In the genomic region with DNA sequence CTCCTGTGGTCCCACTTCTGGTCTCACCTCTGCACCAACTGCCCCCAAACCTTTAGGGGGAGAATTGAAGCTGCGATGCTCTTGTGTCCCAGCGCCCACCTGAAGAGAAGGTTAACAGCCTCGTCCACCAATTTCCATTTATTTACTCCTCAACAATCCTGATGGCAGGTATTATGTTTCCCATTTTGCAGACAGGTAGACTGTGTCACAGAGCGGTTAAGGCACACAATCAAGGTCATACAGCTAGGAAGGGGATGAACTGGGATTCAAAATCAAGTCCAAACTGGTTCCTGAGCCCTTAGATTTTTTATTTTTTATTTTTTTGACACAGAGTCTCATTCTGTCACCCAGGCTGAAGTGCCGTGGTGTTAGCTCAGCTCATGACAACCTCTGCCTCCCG, we compare ENCODE assay signal across 37 cellular contexts. TPM values are rescaled to one million over a fixed set of nuclear protein-coding genes. Genes with fewer than 3 reads are reported as not detected.
"Had no signal": no experiment of that assay in that cellular context is flagged by ENCODE, and none has a peak within 500 bp of the region (broad histone marks: within the 10 kb centered on the region; RNA-seq: fewer than 3 reads in every experiment).

No MANE protein-coding gene starts in this region.

- H3K27me3 ChIP-seq: ascending aorta, body of pancreas, brain microvascular endothelial cell, breast epithelium had no signal

- H3K36me3 ChIP-seq: brain microvascular endothelial cell, breast epithelium had no signal

- H3K9me3 ChIP-seq: ascending aorta, body of pancreas, breast epithelium had no signal

- FAIRE-seq: TTC549 had no signal

- H3K4me1 ChIP-seq: breast epithelium had no signal

- DNase-seq: activated B cell treated with CpG ODN at 0.5 μM for 24 hours; activated CD4-positive, alpha-beta memory T cell treated with anti-CD3 and anti-CD28 coated beads for 36 hours; activated CD4-positive, alpha-beta T cell treated with anti-CD3 and anti-CD28 coated beads for 4 hours; activated CD4-positive, alpha-beta T cell treated with anti-CD3 and anti-CD28 coated beads, Interleukin-2, amount 10 ng/mL, durations not matched to agents 24 days and 14 days; activated CD4-positive, alpha-beta T cell treated with anti-CD3 and anti-CD28 coated beads, Interleukin-2, amount 50 U/mL, for 1 hour; activated CD4-positive, alpha-beta T cell treated with anti-CD3 and anti-CD28 coated beads, Interleukin-2, amount 50 U/mL, for 4 hours; activated CD4-positive, CD25-positive, alpha-beta regulatory T cell treated with anti-CD3 and anti-CD28 coated beads, Interleukin-2, amount 50 U/mL, for 72 hours; activated CD8-positive, alpha-beta memory T cell treated with anti-CD3 and anti-CD28 coated beads for 24 hours; activated CD8-positive, alpha-beta memory T cell treated with anti-CD3 and anti-CD28 coated beads, Interleukin-2, amount 10 ng/mL, durations not matched to agents 7 days and 5 days; activated CD8-positive, alpha-beta memory T cell treated with anti-CD3 and anti-CD28 coated beads, Interleukin-2, amount 50 U/mL, for 48 hours; activated CD8-positive, alpha-beta T cell treated with anti-CD3 and anti-CD28 coated beads, Interleukin-2, amount 10 ng/mL, durations not matched to agents 7 days and 5 days; activated effector memory CD4-positive, alpha-beta T cell treated with Interleukin-2 at 50 U/mL for 16 hours; activated gamma-delta T cell; activated naive CD4-positive, alpha-beta T cell treated with anti-CD3 and anti-CD28 coated beads, Interleukin-2, amount 10 ng/mL, durations not matched to agents 7 days and 5 days; activated naive CD4-positive, alpha-beta T cell treated with Interleukin-2 at 50 U/mL for 16 hours; activated naive CD8-positive, alpha-beta T cell treated with anti-CD3 and anti-CD28 coated beads, Interleukin-2, amount 10 ng/mL, durations not matched to agents 7 days and 5 days; activated naive CD8-positive, alpha-beta T cell treated with anti-CD3 and anti-CD28 coated beads, Interleukin-2, amount 50 U/mL, for 24 hours; activated T-cell treated with anti-CD3 and anti-CD28 coated beads, Interleukin-2, amount 50 U/mL, for 24 hours; activated T-cell treated with anti-CD3 and anti-CD28 coated beads, Interleukin-2, amount 50 U/mL, for 48 hours; amygdala; anterior cingulate cortex; body of pancreas; brain microvascular endothelial cell; central memory CD4-positive, alpha-beta T cell; T-helper 1 cell; T-helper 2 cell; T-helper 9 cell had no signal

- H3K4me3 Mint-ChIP-seq: activated B cell treated with CpG ODN at 0.5 μM for 24 hours; activated CD4-positive, alpha-beta memory T cell treated with anti-CD3 and anti-CD28 coated beads for 36 hours; activated CD4-positive, alpha-beta T cell treated with anti-CD3 and anti-CD28 coated beads, Interleukin-2, amount 10 ng/mL, durations not matched to agents 24 days and 14 days; activated CD8-positive, alpha-beta memory T cell treated with anti-CD3 and anti-CD28 coated beads, Interleukin-2, amount 10 ng/mL, durations not matched to agents 7 days and 5 days; activated CD8-positive, alpha-beta T cell treated with anti-CD3 and anti-CD28 coated beads, Interleukin-2, amount 10 ng/mL, durations not matched to agents 7 days and 5 days; activated naive CD4-positive, alpha-beta T cell treated with anti-CD3 and anti-CD28 coated beads, Interleukin-2, amount 10 ng/mL, durations not matched to agents 7 days and 5 days; activated naive CD4-positive, alpha-beta T cell treated with anti-CD3 and anti-CD28 coated beads, Interleukin-2, amount 50 U/mL, for 24 hours; activated naive CD8-positive, alpha-beta T cell; activated naive CD8-positive, alpha-beta T cell treated with anti-CD3 and anti-CD28 coated beads, Interleukin-2, amount 10 ng/mL, durations not matched to agents 7 days and 5 days; activated naive CD8-positive, alpha-beta T cell treated with anti-CD3 and anti-CD28 coated beads, Interleukin-2, amount 50 U/mL, for 24 hours; activated T-cell treated with anti-CD3 and anti-CD28 coated beads, Interleukin-2, amount 50 U/mL, for 24 hours; T-helper 1 cell treated with Interleukin-12 subunit alpha and Interleukin-12 subunit beta and Interleukin-4 antibody, amounts not matched to agents 30 μg/mL and 1 μg/mL, for 36 hours; T-helper 2 cell treated with Interferon-gamma antibody and Interleukin-4, amounts not matched to agents 5 μg/mL and 100 μg/mL, for 36 hours had no signal

- H3K27ac ChIP-seq: ascending aorta, body of pancreas, brain microvascular endothelial cell, breast epithelium, VCaP had no signal

- H3K27ac Mint-ChIP-seq: activated B cell treated with CpG ODN at 0.5 μM for 24 hours; activated CD4-positive, alpha-beta memory T cell treated with anti-CD3 and anti-CD28 coated beads for 36 hours; activated CD4-positive, alpha-beta T cell treated with anti-CD3 and anti-CD28 coated beads, Interleukin-2, amount 10 ng/mL, durations not matched to agents 24 days and 14 days; activated CD8-positive, alpha-beta memory T cell treated with anti-CD3 and anti-CD28 coated beads, Interleukin-2, amount 10 ng/mL, durations not matched to agents 7 days and 5 days; activated CD8-positive, alpha-beta T cell treated with anti-CD3 and anti-CD28 coated beads, Interleukin-2, amount 10 ng/mL, durations not matched to agents 7 days and 5 days; activated naive CD4-positive, alpha-beta T cell treated with anti-CD3 and anti-CD28 coated beads, Interleukin-2, amount 10 ng/mL, durations not matched to agents 7 days and 5 days; activated naive CD4-positive, alpha-beta T cell treated with anti-CD3 and anti-CD28 coated beads, Interleukin-2, amount 50 U/mL, for 24 hours; activated naive CD8-positive, alpha-beta T cell; activated naive CD8-positive, alpha-beta T cell treated with anti-CD3 and anti-CD28 coated beads, Interleukin-2, amount 10 ng/mL, durations not matched to agents 7 days and 5 days; activated naive CD8-positive, alpha-beta T cell treated with anti-CD3 and anti-CD28 coated beads, Interleukin-2, amount 50 U/mL, for 24 hours; activated T-cell treated with anti-CD3 and anti-CD28 coated beads, Interleukin-2, amount 50 U/mL, for 24 hours; activated T-helper 2 cell treated with anti-CD3 and anti-CD28 coated beads, Interferon-gamma antibody, Interleukin-2, Interleukin-4, amounts not matched to agents 10 μg/mL and 5 μg/mL and 100 μg/mL, durations not matched to agents 14 hours and 24 hours and 36 hours; T-helper 1 cell treated with Interleukin-12 subunit alpha and Interleukin-12 subunit beta and Interleukin-4 antibody, amounts not matched to agents 30 μg/mL and 1 μg/mL, for 36 hours; T-helper 2 cell treated with Interferon-gamma antibody and Interleukin-4, amounts not matched to agents 5 μg/mL and 100 μg/mL, for 36 hours had no signal

- H3K9me3 Mint-ChIP-seq: activated B cell treated with CpG ODN at 0.5 μM for 24 hours; activated naive CD8-positive, alpha-beta T cell treated with anti-CD3 and anti-CD28 coated beads, Interleukin-2, amount 10 ng/mL, durations not matched to agents 7 days and 5 days; activated T-helper 2 cell treated with anti-CD3 and anti-CD28 coated beads, Interferon-gamma antibody, Interleukin-2, Interleukin-4, amounts not matched to agents 10 μg/mL and 5 μg/mL and 100 μg/mL, durations not matched to agents 14 hours and 24 hours and 36 hours; T-helper 1 cell treated with Interleukin-12 subunit alpha and Interleukin-12 subunit beta and Interleukin-4 antibody, amounts not matched to agents 30 μg/mL and 1 μg/mL, for 36 hours had no signal

- ATAC-seq: activated CD8-positive, alpha-beta memory T cell treated with anti-CD3 and anti-CD28 coated beads, Interleukin-2, amount 10 ng/mL, durations not matched to agents 7 days and 5 days; activated CD8-positive, alpha-beta T cell treated with anti-CD3 and anti-CD28 coated beads, Interleukin-2, amount 10 ng/mL, durations not matched to agents 7 days and 5 days; body of pancreas had no signal

- H3K27me3 Mint-ChIP-seq: activated B cell treated with CpG ODN at 0.5 μM for 24 hours; activated CD4-positive, alpha-beta memory T cell treated with anti-CD3 and anti-CD28 coated beads for 36 hours; activated CD4-positive, alpha-beta T cell treated with anti-CD3 and anti-CD28 coated beads, Interleukin-2, amount 10 ng/mL, durations not matched to agents 24 days and 14 days; activated CD8-positive, alpha-beta memory T cell treated with anti-CD3 and anti-CD28 coated beads, Interleukin-2, amount 10 ng/mL, durations not matched to agents 7 days and 5 days; activated naive CD4-positive, alpha-beta T cell treated with anti-CD3 and anti-CD28 coated beads, Interleukin-2, amount 10 ng/mL, durations not matched to agents 7 days and 5 days; activated naive CD4-positive, alpha-beta T cell treated with anti-CD3 and anti-CD28 coated beads, Interleukin-2, amount 50 U/mL, for 24 hours; activated naive CD8-positive, alpha-beta T cell; activated naive CD8-positive, alpha-beta T cell treated with anti-CD3 and anti-CD28 coated beads, Interleukin-2, amount 10 ng/mL, durations not matched to agents 7 days and 5 days; activated naive CD8-positive, alpha-beta T cell treated with anti-CD3 and anti-CD28 coated beads, Interleukin-2, amount 50 U/mL, for 24 hours; activated T-cell treated with anti-CD3 and anti-CD28 coated beads, Interleukin-2, amount 50 U/mL, for 24 hours had no signal

- H3K4me3 ChIP-seq: ascending aorta, body of pancreas, breast epithelium had no signal

RNA-seq across cellular contexts. Expression of gene KLF1, which starts 11.9 kb away (rescaled TPM):
- total RNA-seq: activated B cell treated with CpG ODN at 0.5 μM for 24 hours, ascending aorta, body of pancreas, breast epithelium had no signal

RNA-seq across cellular contexts. Expression of gene RTBDN, which starts 40.7 kb away (rescaled TPM):
- total RNA-seq: activated B cell treated with CpG ODN at 0.5 μM for 24 hours; activated CD4-positive, alpha-beta memory T cell treated with anti-CD3 and anti-CD28 coated beads for 36 hours; activated CD4-positive, alpha-beta T cell treated with anti-CD3 and anti-CD28 coated beads, Interleukin-2, amount 10 ng/mL, durations not matched to agents 24 days and 14 days; activated CD8-positive, alpha-beta memory T cell treated with anti-CD3 and anti-CD28 coated beads, Interleukin-2, amount 10 ng/mL, durations not matched to agents 7 days and 5 days; activated CD8-positive, alpha-beta T cell treated with anti-CD3 and anti-CD28 coated beads, Interleukin-2, amount 10 ng/mL, durations not matched to agents 7 days and 5 days; activated naive CD8-positive, alpha-beta T cell treated with anti-CD3 and anti-CD28 coated beads, Interleukin-2, amount 10 ng/mL, durations not matched to agents 7 days and 5 days; activated T-helper 2 cell treated with anti-CD3 and anti-CD28 coated beads, Interferon-gamma antibody, Interleukin-2, Interleukin-4, amounts not matched to agents 10 μg/mL and 5 μg/mL and 100 μg/mL, durations not matched to agents 14 hours and 24 hours and 36 hours; ascending aorta; breast epithelium; cardiac septum had no signal
